Comparison of ENCODE assay signal across 13 cellular contexts in genomic region chr7:1053816-1054370, GRCh38. TPM values are rescaled to one million over a fixed set of nuclear protein-coding genes. Genes with fewer than 3 reads are reported as not detected.
DNase-seq lines count a peak whose midpoint lies in the region; ATAC-seq and TF ChIP-seq lines count a peak whose summit lies in the region.
"Had no signal": no experiment of that assay in that cellular context is flagged by ENCODE, and none has a peak within 500 bp of the region (broad histone marks: within the 10 kb centered on the region; RNA-seq: fewer than 3 reads in every experiment).

No MANE protein-coding gene starts in this region.

- H3K9ac ChIP-seq in subcutaneous abdominal adipose tissue (ENCODE audit: low read length in 5 of 5), result peak overlapping the region in 1 of 5 donors; percentile 37

- H3K9me3 Mint-ChIP-seq in GM23338, result no peaks in the 10 kb centered on the region
- peaks cover 0 to 2% (median 0%) of the 10 kb centered on the region in 5 experiments for H3K9me3 Mint-ChIP-seq in brain
- H3K9me3 Mint-ChIP-seq in activated CD4-positive, alpha-beta memory T cell treated with anti-CD3 and anti-CD28 coated beads, Interleukin-2, amount 10 ng/mL, durations not matched to agents 7 days and 5 days, result no peaks in the 10 kb centered on the region

- POLR2A ChIA-PET in activated CD4-positive, alpha-beta memory T cell treated with anti-CD3 and anti-CD28 coated beads, Interleukin-2, amount 10 ng/mL, durations not matched to agents 7 days and 5 days (lab: Charles Lee), result interaction anchor here (1.0 to 1.5 kb wide), 2 partner anchors 9 to 79 kb away, joined by 3 to 5 read pairs; partner anchors contain the start of gene GPR146

- peaks cover 33% of the 10 kb centered on the region for H3K4me1 Mint-ChIP-seq in GM23338
- peaks cover 61% of the 10 kb centered on the region for H3K4me1 Mint-ChIP-seq in brain
- peaks cover 36% of the 10 kb centered on the region for H3K4me1 Mint-ChIP-seq in activated CD4-positive, alpha-beta memory T cell treated with anti-CD3 and anti-CD28 coated beads, Interleukin-2, amount 10 ng/mL, durations not matched to agents 7 days and 5 days

- ATAC-seq in GM23338 (no peak), lower lobe of right lung (no peak), HG03139 (IDR thresholded peaks at IDR 0.05; ENCODE audit: unreplicated experiment) (no peak), GM18861 (IDR thresholded peaks at IDR 0.05; ENCODE audit: unreplicated experiment) (no peak)

- no peak for DNase-seq in GM23338 (ENCODE audit: low spot score)
- DNase-seq in lower lobe of right lung, result no peak
- no peak for DNase-seq in activated CD4-positive, alpha-beta memory T cell treated with anti-CD3 and anti-CD28 coated beads, Interleukin-2, amount 10 ng/mL, durations not matched to agents 7 days and 5 days
- DNase-seq in stimulated activated CD4-positive, alpha-beta T cell treated with anti-CD3 and anti-CD28 coated beads, Interleukin-4, amount 100 ng/mL, for 24 hours, result no peak
- DNase-seq: activated CD8-positive, alpha-beta memory T cell treated with anti-CD3 and anti-CD28 coated beads for 24 hours; BE2C; cortex of kidney; NCI-H1930; PC-9 had no signal

- no peak overlapping the region for H3K4me3 Mint-ChIP-seq in GM23338
- H3K4me3 Mint-ChIP-seq in brain, result peak overlapping the region in 2 of 5 experiments; percentile 7 to 44
- no peak overlapping the region for H3K4me3 Mint-ChIP-seq in activated CD4-positive, alpha-beta memory T cell treated with anti-CD3 and anti-CD28 coated beads, Interleukin-2, amount 10 ng/mL, durations not matched to agents 7 days and 5 days

- H3F3A ChIP-seq in GM23338 (replicated peaks; ENCODE audit: low read depth), result 0 out of 2 replicates have a peak, but pooled peaks cover 1% of the 10 kb centered on the region

- H3K27me3 ChIP-seq in GM23338 (ENCODE audit: insufficient read depth), result no peaks in the 10 kb centered on the region
- H3K27me3 ChIP-seq in lower lobe of right lung (ENCODE audit: low read depth), result no peaks in the 10 kb centered on the region
- no peaks in the 10 kb centered on the region for H3K27me3 ChIP-seq in subcutaneous abdominal adipose tissue (ENCODE audit: control insufficient read depth in 5 of 5, insufficient read depth in 4 of 5, low read length in 5 of 5)
- H3K27me3 ChIP-seq: BE2C had no signal

- H3K4me1 ChIP-seq in GM23338 (ENCODE audit: insufficient read depth), result peaks cover 8% of the 10 kb centered on the region; the same call in 1 of the 2 replicates
- H3K4me1 ChIP-seq in lower lobe of right lung, result peaks cover 76% of the 10 kb centered on the region
- H3K4me1 ChIP-seq in subcutaneous abdominal adipose tissue (ENCODE audit: control insufficient read depth in 5 of 5, insufficient read depth in 5 of 5, low read length in 5 of 5), result peaks cover 31 to 99% (median 96%) of the 10 kb centered on the region in 5 donors

- intact Hi-C loops in lower lobe of right lung (cut with DNase I), result no loop called here

- TF ChIP-seq CTCF in GM23338 (conservative IDR thresholded peaks at IDR 0.05; ENCODE audit: low read depth in 2 of 2) (no peak), brain (conservative IDR thresholded peaks at IDR 0.05) (no peak), lower lobe of right lung (IDR thresholded peaks at IDR 0.05) (no peak)

- H3K4me3 ChIP-seq in GM23338 (no peak overlapping the region), lower lobe of right lung (peak overlapping the region; percentile 55), subcutaneous abdominal adipose tissue (ENCODE audit: low read depth in 1 of 5, low read length in 5 of 5) (peak overlapping the region in 1 of 5 donors; percentile 78)
- H3K4me3 ChIP-seq: PC-9 had no signal

- H3K9me2 ChIP-seq in GM23338 (ENCODE audit: insufficient read depth), result no peaks in the 10 kb centered on the region

- no peaks in the 10 kb centered on the region; the same call in 1 of the 2 replicates for H3K79me2 ChIP-seq in GM23338 (replicated peaks; ENCODE audit: insufficient read depth)

- H3K27me3 Mint-ChIP-seq in GM23338 (ENCODE audit: insufficient read depth, low read depth, poor library complexity), result peaks cover 6% of the 10 kb centered on the region
- no peaks in the 10 kb centered on the region for H3K27me3 Mint-ChIP-seq in brain
- no peaks in the 10 kb centered on the region for H3K27me3 Mint-ChIP-seq in activated CD4-positive, alpha-beta memory T cell treated with anti-CD3 and anti-CD28 coated beads, Interleukin-2, amount 10 ng/mL, durations not matched to agents 7 days and 5 days

- peak overlapping the region; percentile 71 for H3K27ac Mint-ChIP-seq in GM23338
- H3K27ac Mint-ChIP-seq in brain, result peak overlapping the region in 4 of 5 experiments; percentile 64 to 86 (median 73)
- no peak overlapping the region for H3K27ac Mint-ChIP-seq in activated CD4-positive, alpha-beta memory T cell treated with anti-CD3 and anti-CD28 coated beads, Interleukin-2, amount 10 ng/mL, durations not matched to agents 7 days and 5 days

- H3K9me3 ChIP-seq in lower lobe of right lung (no peaks in the 10 kb centered on the region), subcutaneous abdominal adipose tissue (ENCODE audit: control insufficient read depth in 5 of 5, low read length in 5 of 5) (peaks cover 0 to 6% (median 0%) of the 10 kb centered on the region in 5 donors)
- H3K9me3 ChIP-seq: BE2C had no signal

- H4K20me1 ChIP-seq in GM23338 (replicated peaks; ENCODE audit: insufficient read depth), result peaks cover 6% of the 10 kb centered on the region; the same call in 1 of the 2 replicates

- CTCF ChIA-PET in activated CD4-positive, alpha-beta memory T cell treated with anti-CD3 and anti-CD28 coated beads, Interleukin-2, amount 10 ng/mL, durations not matched to agents 7 days and 5 days (lab: Charles Lee), result interaction anchor here (0.9 to 3.1 kb wide), 3 partner anchors 10 to 61 kb away, joined by 3 to 14 read pairs (median 4); partner anchors contain the start of gene GPR146

- peak overlapping the region; percentile 45; the same call in 1 of the 2 replicates for H3K27ac ChIP-seq in GM23338 (ENCODE audit: low read depth)
- peak overlapping the region; percentile 88 for H3K27ac ChIP-seq in lower lobe of right lung
- H3K27ac ChIP-seq in subcutaneous abdominal adipose tissue (ENCODE audit: low read depth, low read length), result peak overlapping the region; percentile 79
- H3K27ac ChIP-seq: PC-9 had no signal

- H3K36me3 Mint-ChIP-seq in GM23338 (ENCODE audit: low read depth), result peaks cover 4% of the 10 kb centered on the region; the same call in 1 of the 3 replicates
- H3K36me3 Mint-ChIP-seq in brain, result no peaks in the 10 kb centered on the region
- H3K36me3 Mint-ChIP-seq in activated CD4-positive, alpha-beta memory T cell treated with anti-CD3 and anti-CD28 coated beads, Interleukin-2, amount 10 ng/mL, durations not matched to agents 7 days and 5 days (ENCODE audit: low read depth), result peaks cover 7% of the 10 kb centered on the region

- H3K36me3 ChIP-seq in GM23338 (ENCODE audit: insufficient read depth) (no peaks in the 10 kb centered on the region), lower lobe of right lung (peaks cover 17% of the 10 kb centered on the region), subcutaneous abdominal adipose tissue (ENCODE audit: control insufficient read depth in 5 of 5, insufficient read depth in 5 of 5, low read length in 5 of 5) (peaks cover 0 to 19% (median 18%) of the 10 kb centered on the region in 5 donors)

- no peak overlapping the region for H2AFZ ChIP-seq in GM23338
- H2AFZ ChIP-seq: PC-9 had no signal

- H3K4me2 ChIP-seq in GM23338, result no peak overlapping the region
- H3K4me2 ChIP-seq: PC-9 had no signal

TF ChIP-seq in GM23338, 12 proteins besides CTCF, POLR2A, EP300 and RAD21 (continues in another document):
- TF ChIP-seq JUNB (IDR thresholded peaks at IDR 0.05; ENCODE audit: unreplicated experiment) (no peak), STAT1 (IDR thresholded peaks at IDR 0.05; ENCODE audit: unreplicated experiment) (no peak), REST (IDR thresholded peaks at IDR 0.05; ENCODE audit: unreplicated experiment) (no peak), ZNF114 (CRISPR knock-in tag; IDR thresholded peaks at IDR 0.05) (no peak), POLR2AphosphoS5 (IDR thresholded peaks at IDR 0.05; ENCODE audit: low read depth) (no peak)

RNA-seq across cellular contexts. Expression of gene GPR146, which starts 9.5 kb away (rescaled TPM):
- 0.16 and 0.28 TPM in 2 replicates for total RNA-seq in GM23338 (2014; rRNA removed; shearing (Covaris generic))
- polyA plus RNA-seq in GM23338 (2016; fragmentation: Nextera tagmentation; extraction: Ambion mirVana), result 0.37 TPM in 1 of 2 replicates, not detected in the other
- polyA plus RNA-seq in brain (ENCODE audit: insufficient read depth, low read depth, low replicate concordance), result 10.5 TPM
- total RNA-seq in lower lobe of right lung, result 44.8 TPM
- total RNA-seq in activated CD4-positive, alpha-beta memory T cell treated with anti-CD3 and anti-CD28 coated beads, Interleukin-2, amount 10 ng/mL, durations not matched to agents 7 days and 5 days, result 10 to 100 TPM; 10.0 to 10.1 TPM

RNA-seq across cellular contexts. Expression of gene GPER1, which starts 34.0 kb away (rescaled TPM):
- total RNA-seq in GM23338 (2014; rRNA removed; shearing (Covaris generic)), result 2.8 TPM in 1 of 2 replicates, not detected in the other
- polyA plus RNA-seq in GM23338 (2016; fragmentation: Nextera tagmentation; extraction: Ambion mirVana), result 0.42 and 0.89 TPM in 2 replicates
- 10.9 TPM for polyA plus RNA-seq in brain (ENCODE audit: insufficient read depth, low read depth, low replicate concordance)
- total RNA-seq in lower lobe of right lung, result 26.0 TPM
- under 1 TPM in 1 of 2 experiments, not detected in 1; 0.15 TPM for total RNA-seq in activated CD4-positive, alpha-beta memory T cell treated with anti-CD3 and anti-CD28 coated beads, Interleukin-2, amount 10 ng/mL, durations not matched to agents 7 days and 5 days
